Comparison of ENCODE assay signal across 17 cellular contexts in genomic region chr10:46247181-46247475, GRCh38. TPM values are rescaled to one million over a fixed set of nuclear protein-coding genes. Genes with fewer than 3 reads are reported as not detected.
DNase-seq lines count a peak whose midpoint lies in the region; ATAC-seq and TF ChIP-seq lines count a peak whose summit lies in the region.
"Had no signal": no experiment of that assay in that cellular context is flagged by ENCODE, and none has a peak within 500 bp of the region (broad histone marks: within the 10 kb centered on the region; RNA-seq: fewer than 3 reads in every experiment).

No MANE protein-coding gene starts in this region.

- no peak overlapping the region for H3K9ac ChIP-seq in neuronal stem cell (ENCODE audit: low read depth, low read length, poor library complexity)

- peaks cover 23% of the 10 kb centered on the region for H3K4me1 Mint-ChIP-seq in activated naive CD4-positive, alpha-beta T cell treated with anti-CD3 and anti-CD28 coated beads, Interleukin-2, amount 50 U/mL, for 24 hours
- peaks cover 11% of the 10 kb centered on the region for H3K4me1 Mint-ChIP-seq in activated naive CD4-positive, alpha-beta T cell treated with anti-CD3 and anti-CD28 coated beads for 36 hours (ENCODE audit: low read depth)
- H3K4me1 Mint-ChIP-seq in CD8-positive, alpha-beta T cell (ENCODE audit: low read depth), result peaks cover 28% of the 10 kb centered on the region
- H3K4me1 Mint-ChIP-seq: CD14-positive monocyte had no signal

- peak overlapping the region; percentile 48 for H3K27ac Mint-ChIP-seq in activated naive CD4-positive, alpha-beta T cell treated with anti-CD3 and anti-CD28 coated beads, Interleukin-2, amount 50 U/mL, for 24 hours
- no peak overlapping the region for H3K27ac Mint-ChIP-seq in activated naive CD4-positive, alpha-beta T cell treated with anti-CD3 and anti-CD28 coated beads for 36 hours
- H3K27ac Mint-ChIP-seq in CD8-positive, alpha-beta T cell, result peak overlapping the region; percentile 41
- H3K27ac Mint-ChIP-seq: CD14-positive monocyte had no signal

- no peaks in the 10 kb centered on the region for H3K9me3 ChIP-seq in CD8-positive, alpha-beta T cell (ENCODE audit: low read length)
- H3K9me3 ChIP-seq in neuronal stem cell (replicated peaks in 1 of 2; ENCODE audit: control insufficient read depth in 2 of 2, insufficient read depth in 1 of 2, low read depth in 1 of 2, low read length in 2 of 2) (no peaks in the 10 kb centered on the region), stomach (peaks cover 0 to 5% (median 2%) of the 10 kb centered on the region in 4 donors)

- H3K27me3 ChIP-seq in CD8-positive, alpha-beta T cell (ENCODE audit: insufficient read depth, low read length), result no peaks in the 10 kb centered on the region
- H3K27me3 ChIP-seq in neuronal stem cell (ENCODE audit: control insufficient read depth in 3 of 3, insufficient read depth in 3 of 3, low read depth in 1 of 3, low read length in 3 of 3) (no peaks in the 10 kb centered on the region), stomach (no peaks in the 10 kb centered on the region)

- H3K18ac ChIP-seq in neuronal stem cell (ENCODE audit: low read length), result peak overlapping the region; percentile 5

- TF ChIP-seq CTCF in CD8-positive, alpha-beta T cell (IDR thresholded peaks at IDR 0.05), result no peak
- no peak for TF ChIP-seq CTCF in stomach (IDR thresholded peaks at IDR 0.05)

- H3K27ac ChIP-seq in CD8-positive, alpha-beta T cell (ENCODE audit: low read depth, low read length), result no peak overlapping the region
- no peak overlapping the region for H3K27ac ChIP-seq in neuronal stem cell (replicated peaks; ENCODE audit: low read length)
- no peak overlapping the region for H3K27ac ChIP-seq in stomach
- H3K27ac ChIP-seq: 22Rv1, HL-60 had no signal

- CTCF ChIA-PET in activated naive CD4-positive, alpha-beta T cell treated with anti-CD3 and anti-CD28 coated beads for 36 hours (lab: Charles Lee), result no interaction called here
- CTCF ChIA-PET in CD8-positive, alpha-beta T cell (lab: Charles Lee), result interaction anchor here (1.3 kb wide), 1 partner anchor 10 kb away, joined by 4 read pairs; no protein-coding TSS in a partner anchor

- no peak for TF ChIP-seq EP300 in stomach (IDR thresholded peaks at IDR 0.05)

- ATAC-seq in CD8-positive, alpha-beta T cell, result no peak
- ATAC-seq: HCT116 had no signal

- no peak overlapping the region for H2BK12ac ChIP-seq in neuronal stem cell (ENCODE audit: low read length)

- H3K36me3 Mint-ChIP-seq in activated naive CD4-positive, alpha-beta T cell treated with anti-CD3 and anti-CD28 coated beads, Interleukin-2, amount 50 U/mL, for 24 hours, result peaks cover 39% of the 10 kb centered on the region
- H3K36me3 Mint-ChIP-seq in activated naive CD4-positive, alpha-beta T cell treated with anti-CD3 and anti-CD28 coated beads for 36 hours (ENCODE audit: low read depth), result peaks cover 23% of the 10 kb centered on the region
- H3K36me3 Mint-ChIP-seq in CD8-positive, alpha-beta T cell, result peaks cover 90% of the 10 kb centered on the region
- H3K36me3 Mint-ChIP-seq: CD14-positive monocyte had no signal

- H2AFZ ChIP-seq in neuronal stem cell (ENCODE audit: low read length), result no peak overlapping the region

- WGBS in neuronal stem cell (ENCODE audit: extremely low coverage in 2 of 2, insufficient read length in 2 of 2, insufficient replicate concordance in 1 of 2), 2 donors, result no CpG with 5 or more reads among the region's 3 CpGs
- WGBS in stomach, 5 donors, result 80 to 95% (median 93%) methylated on average over 3 of the region's 3 CpGs

- DNase-seq in activated naive CD4-positive, alpha-beta T cell treated with anti-CD3 and anti-CD28 coated beads for 36 hours, result no peak
- DNase-seq in CD8-positive, alpha-beta T cell, result no peak
- DNase-seq in neuronal stem cell (ENCODE audit: low spot score) (no peak), stomach (peak; percentile 16), ecto neural progenitor cell (ENCODE audit: low spot score) (no peak), HT-29 (ENCODE audit: low spot score) (no peak)
- DNase-seq: Calu3, DMS 273 treated with DMSO at 0.1 percent for 48 hours had no signal

- no peaks in the 10 kb centered on the region for H3K79me1 ChIP-seq in neuronal stem cell (ENCODE audit: low read depth, low read length)

- TF ChIP-seq POLR2A in stomach (IDR thresholded peaks at IDR 0.05), result no peak

- H4K91ac ChIP-seq in neuronal stem cell (ENCODE audit: low read depth, low read length, poor library complexity), result no peak overlapping the region

- H3K9me3 Mint-ChIP-seq in activated naive CD4-positive, alpha-beta T cell treated with anti-CD3 and anti-CD28 coated beads, Interleukin-2, amount 50 U/mL, for 24 hours, result peaks cover 21% of the 10 kb centered on the region
- peaks cover 10% of the 10 kb centered on the region for H3K9me3 Mint-ChIP-seq in activated naive CD4-positive, alpha-beta T cell treated with anti-CD3 and anti-CD28 coated beads for 36 hours
- H3K9me3 Mint-ChIP-seq in CD8-positive, alpha-beta T cell, result peaks cover 21% of the 10 kb centered on the region

- intact Hi-C loops in activated naive CD4-positive, alpha-beta T cell treated with anti-CD3 and anti-CD28 coated beads for 36 hours (cut with micrococcal nuclease), result no loop called here
- intact Hi-C loops in CD8-positive, alpha-beta T cell (cut with DNase I, micrococcal nuclease), result no loop called here
- intact Hi-C loops in stomach (cut with DNase I; ENCODE audit: low total_unique reads), result no loop called here

- H2BK120ac ChIP-seq in neuronal stem cell (ENCODE audit: low read depth, low read length), result no peak overlapping the region

- no peak overlapping the region for H3K23ac ChIP-seq in neuronal stem cell (ENCODE audit: low read depth, low read length, poor library complexity)

- no peak overlapping the region for H3K4me3 Mint-ChIP-seq in activated naive CD4-positive, alpha-beta T cell treated with anti-CD3 and anti-CD28 coated beads, Interleukin-2, amount 50 U/mL, for 24 hours
- no peak overlapping the region for H3K4me3 Mint-ChIP-seq in activated naive CD4-positive, alpha-beta T cell treated with anti-CD3 and anti-CD28 coated beads for 36 hours
- H3K4me3 Mint-ChIP-seq in CD8-positive, alpha-beta T cell, result no peak overlapping the region
- H3K4me3 Mint-ChIP-seq: CD14-positive monocyte had no signal

- H3K27me3 Mint-ChIP-seq in activated naive CD4-positive, alpha-beta T cell treated with anti-CD3 and anti-CD28 coated beads, Interleukin-2, amount 50 U/mL, for 24 hours, result no peaks in the 10 kb centered on the region
- no peaks in the 10 kb centered on the region for H3K27me3 Mint-ChIP-seq in activated naive CD4-positive, alpha-beta T cell treated with anti-CD3 and anti-CD28 coated beads for 36 hours (ENCODE audit: low read depth)
- no peaks in the 10 kb centered on the region for H3K27me3 Mint-ChIP-seq in CD8-positive, alpha-beta T cell (ENCODE audit: low read depth)

- POLR2A ChIA-PET in CD8-positive, alpha-beta T cell (lab: Charles Lee), result no interaction called here

- no peak overlapping the region for H3K4me2 ChIP-seq in neuronal stem cell (ENCODE audit: insufficient read depth, low read length, poor library complexity, severe bottlenecking)

- no peaks in the 10 kb centered on the region for H3K4me1 ChIP-seq in CD8-positive, alpha-beta T cell (ENCODE audit: insufficient read depth, low read length)
- H3K4me1 ChIP-seq in neuronal stem cell (ENCODE audit: control insufficient read depth in 2 of 2, insufficient read depth in 1 of 2, low read depth in 1 of 2, low read length in 2 of 2), result no peaks in the 10 kb centered on the region
- no peaks in the 10 kb centered on the region for H3K4me1 ChIP-seq in stomach

- H4K8ac ChIP-seq in neuronal stem cell (ENCODE audit: low read depth, low read length), result no peak overlapping the region

- no peak overlapping the region for H3K14ac ChIP-seq in neuronal stem cell (ENCODE audit: low read length)

- H3K36me3 ChIP-seq in CD8-positive, alpha-beta T cell (ENCODE audit: insufficient read depth, low read length), result peaks cover 20% of the 10 kb centered on the region
- H3K36me3 ChIP-seq in neuronal stem cell (replicated peaks in 1 of 2; ENCODE audit: control insufficient read depth in 2 of 2, insufficient read depth in 2 of 2, low read length in 2 of 2) (no peaks in the 10 kb centered on the region), stomach (no peaks in the 10 kb centered on the region)

- H2AK5ac ChIP-seq in neuronal stem cell (ENCODE audit: low read depth, low read length), result no peak overlapping the region

- no peak overlapping the region for H2BK5ac ChIP-seq in neuronal stem cell (ENCODE audit: low read length)

- no peak overlapping the region for H3K4me3 ChIP-seq in CD8-positive, alpha-beta T cell (ENCODE audit: low read depth, low read length)
- no peak overlapping the region for H3K4me3 ChIP-seq in neuronal stem cell (ENCODE audit: low read length in 2 of 2)
- H3K4me3 ChIP-seq in stomach, result no peak overlapping the region

- H3K4ac ChIP-seq in neuronal stem cell (ENCODE audit: low read length), result no peak overlapping the region

- H2BK15ac ChIP-seq in neuronal stem cell (ENCODE audit: low read length), result no peak overlapping the region

RNA-seq across cellular contexts. Expression of gene ANTXRL, which starts 39.7 kb away (rescaled TPM):
- total RNA-seq in activated naive CD4-positive, alpha-beta T cell treated with anti-CD3 and anti-CD28 coated beads for 36 hours, result not detected
- not detected for total RNA-seq in CD8-positive, alpha-beta T cell
- polyA plus RNA-seq in neuronal stem cell (2013, experiment 1 of 2), result not detected
- not detected for polyA plus RNA-seq in neuronal stem cell (2013, experiment 2 of 2)
- not detected for total RNA-seq in stomach
- not detected for polyA plus RNA-seq in stomach
- total RNA-seq in HT-29 (2014; rRNA removed; shearing (Covaris generic)), result not detected in 2 replicates
- total RNA-seq: A673, Calu3, Daoy, H4 had no signal
- polyA plus RNA-seq: BJ, CD14-positive monocyte had no signal
